Comparison of ENCODE assay signal across 13 cellular contexts in the genomic region with DNA sequence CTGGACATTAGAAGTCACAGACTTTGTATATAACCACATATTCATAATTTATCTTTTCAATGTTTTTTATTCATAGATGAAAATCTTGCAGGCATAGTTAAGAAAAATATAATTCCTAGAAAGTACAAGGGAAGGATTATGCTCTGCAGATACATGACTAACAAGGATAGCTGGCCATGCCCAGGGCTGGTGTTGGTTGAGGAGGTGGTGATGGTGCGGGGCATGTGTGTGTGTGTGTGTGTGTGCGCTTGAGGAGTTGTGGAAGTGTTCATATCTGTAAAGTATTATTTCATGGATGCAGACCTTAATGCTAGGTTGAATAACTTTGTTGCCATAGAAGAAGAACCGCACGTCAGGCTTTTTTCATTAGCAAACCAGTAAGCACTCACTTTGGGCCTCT. TPM values are rescaled to one million over a fixed set of nuclear protein-coding genes. Genes with fewer than 3 reads are reported as not detected.
DNase-seq lines count a peak whose midpoint lies in the region; ATAC-seq and TF ChIP-seq lines count a peak whose summit lies in the region.
"Had no signal": no experiment of that assay in that cellular context is flagged by ENCODE, and none has a peak within 500 bp of the region (broad histone marks: within the 10 kb centered on the region; RNA-seq: fewer than 3 reads in every experiment).

No MANE protein-coding gene starts in this region.

- H4K91ac ChIP-seq in trophoblast cell (ENCODE audit: low read depth, low read length) = no peak overlapping the region

- H4K8ac ChIP-seq in trophoblast cell (ENCODE audit: low read depth, low read length) = no peak overlapping the region

- DNase-seq in fibroblast of villous mesenchyme (ENCODE audit: low read depth) (peak; percentile 36), trophoblast cell (no peak), KG1 (lab: John Stamatoyannopoulos, UW) (no peak), dermis blood vessel endothelial cell (no peak)
- DNase-seq: activated T-cell treated with anti-CD3 and anti-CD28 coated beads, Interleukin-2, amount 50 U/mL, for 4 hours; DND-41; effector memory CD8-positive, alpha-beta T cell; stimulated activated CD4-positive, alpha-beta T cell treated with anti-CD3 and anti-CD28 coated beads, Interleukin-2, amount 100 ng/mL, for 48 hours; T1000 had no signal

- peaks cover 0 to 20% (median 0%) of the 10 kb centered on the region in 11 experiments; a peak in 4 of 22 replicates for H4K20me1 ChIP-seq in BLaER1 treated with 17β-estradiol and CSF1 and Interleukin-3, amounts not matched to agents 10 nM and 100 nM
- no peaks in the 10 kb centered on the region for H4K20me1 ChIP-seq in OCI-LY1 (ENCODE audit: insufficient read depth, low read length)

- H3K79me2 ChIP-seq in OCI-LY1 (ENCODE audit: insufficient read depth, low read length) (no peaks in the 10 kb centered on the region), trophoblast cell (ENCODE audit: control insufficient read depth, insufficient read depth, low read length, poor library complexity) (peaks cover 11% of the 10 kb centered on the region)

- H3K9me2 ChIP-seq in OCI-LY1 (ENCODE audit: low read depth, low read length) = no peaks in the 10 kb centered on the region

- no peak overlapping the region for H2BK5ac ChIP-seq in trophoblast cell (ENCODE audit: low read depth, low read length, poor library complexity)

- H3K23ac ChIP-seq in trophoblast cell (ENCODE audit: low read length) = no peak overlapping the region

- H3K4ac ChIP-seq in trophoblast cell (ENCODE audit: low read depth, low read length) = no peak overlapping the region

- H2BK12ac ChIP-seq in trophoblast cell (ENCODE audit: low read length) = no peak overlapping the region

- H2AK5ac ChIP-seq in trophoblast cell (ENCODE audit: low read length) = no peak overlapping the region

- ATAC-seq in HG03565 (IDR thresholded peaks at IDR 0.05; ENCODE audit: unreplicated experiment) = no peak
- no peak for ATAC-seq in HG03108 (IDR thresholded peaks at IDR 0.05; ENCODE audit: unreplicated experiment)
- ATAC-seq: activated T-cell treated with anti-CD3 and anti-CD28 coated beads, Interleukin-2, amount 50 U/mL, for 4 hours; effector memory CD8-positive, alpha-beta T cell had no signal

- peaks cover 23 to 49% (median 31%) of the 10 kb centered on the region in 10 experiments for H3K4me1 ChIP-seq in BLaER1 treated with 17β-estradiol and CSF1 and Interleukin-3, amounts not matched to agents 10 nM and 100 nM
- H3K4me1 ChIP-seq in OCI-LY1 (ENCODE audit: insufficient read depth, low read length, severe bottlenecking) = peaks cover 69% of the 10 kb centered on the region
- H3K4me1 ChIP-seq in trophoblast cell (ENCODE audit: control insufficient read depth in 1 of 2, insufficient read depth in 2 of 2, low read length in 2 of 2) = peaks cover 18 to 24% of the 10 kb centered on the region in 2 experiments

- H3K27me3 ChIP-seq in BLaER1 treated with 17β-estradiol and CSF1 and Interleukin-3, amounts not matched to agents 10 nM and 100 nM = peaks cover 28 to 51% (median 35%) of the 10 kb centered on the region in 11 experiments
- H3K27me3 ChIP-seq in OCI-LY1 (ENCODE audit: insufficient read depth, low read length) (no peaks in the 10 kb centered on the region), trophoblast cell (ENCODE audit: insufficient read depth, low read length) (no peaks in the 10 kb centered on the region)

- peak overlapping the region; percentile 90 to 99 (median 95); a peak in 15 of 22 replicates for H3K4me2 ChIP-seq in BLaER1 treated with 17β-estradiol and CSF1 and Interleukin-3, amounts not matched to agents 10 nM and 100 nM
- H3K4me2 ChIP-seq in OCI-LY1 (ENCODE audit: low read length) = no peak overlapping the region
- H3K4me2 ChIP-seq in trophoblast cell (ENCODE audit: low read length) = peak overlapping the region; percentile 72

- H3K79me1 ChIP-seq in trophoblast cell (ENCODE audit: low read length) = peaks cover 11% of the 10 kb centered on the region

- peak overlapping the region in 2 of 10 experiments; percentile 75 to 82; a peak in 4 of 20 replicates for H3K4me3 ChIP-seq in BLaER1 treated with 17β-estradiol and CSF1 and Interleukin-3, amounts not matched to agents 10 nM and 100 nM
- no peak overlapping the region for H3K4me3 ChIP-seq in OCI-LY1 (ENCODE audit: low read depth, low read length, poor library complexity, severe bottlenecking)
- H3K4me3 ChIP-seq in fibroblast of villous mesenchyme (ENCODE audit: low read depth, low read length) = peak overlapping the region; percentile 93
- peak overlapping the region; percentile 61 for H3K4me3 ChIP-seq in trophoblast cell (ENCODE audit: low read depth, low read length)

- no peak overlapping the region for H4K12ac ChIP-seq in trophoblast cell (ENCODE audit: low read depth, low read length)

- no peak overlapping the region for H3K18ac ChIP-seq in trophoblast cell (ENCODE audit: low read length)

- no peak for TF ChIP-seq CTCF in OCI-LY1 (IDR thresholded peaks at IDR 0.05; ENCODE audit: low read length)
- no peak for TF ChIP-seq CTCF in fibroblast of villous mesenchyme (IDR thresholded peaks at IDR 0.05; ENCODE audit: insufficient read depth, low read depth, low read length)

- no peak overlapping the region for H2BK120ac ChIP-seq in trophoblast cell (ENCODE audit: insufficient read depth, low read length, poor library complexity)

- no peak overlapping the region for H2AFZ ChIP-seq in OCI-LY1 (ENCODE audit: low read length)
- no peak overlapping the region for H2AFZ ChIP-seq in trophoblast cell (ENCODE audit: insufficient read depth, low read length, poor library complexity)

- H3F3A ChIP-seq in OCI-LY1 (ENCODE audit: insufficient read depth, low read length) = no peaks in the 10 kb centered on the region

- 0 out of 22 replicates have a peak, but pooled peaks cover 0 to 2% (median 0%) of the 10 kb centered on the region in 11 experiments for H3K36me3 ChIP-seq in BLaER1 treated with 17β-estradiol and CSF1 and Interleukin-3, amounts not matched to agents 10 nM and 100 nM
- H3K36me3 ChIP-seq in OCI-LY1 (ENCODE audit: insufficient read depth, low read length) (0 out of 2 replicates have a peak, but pooled peaks cover 1% of the 10 kb centered on the region), trophoblast cell (ENCODE audit: control insufficient read depth in 1 of 2, insufficient read depth in 2 of 2, low read length in 2 of 2) (peaks cover 21 to 33% of the 10 kb centered on the region in 2 experiments)

- no CpG with 5 or more reads among the region's 4 CpGs for WGBS in trophoblast cell (ENCODE audit: extremely low coverage, insufficient coverage, insufficient read length)

- H3K9ac ChIP-seq in BLaER1 treated with 17β-estradiol and CSF1 and Interleukin-3, amounts not matched to agents 10 nM and 100 nM = no peak overlapping the region
- H3K9ac ChIP-seq in OCI-LY1 (ENCODE audit: low read length) (no peak overlapping the region), trophoblast cell (ENCODE audit: low read length) (no peak overlapping the region)

- no peak overlapping the region for H3K14ac ChIP-seq in trophoblast cell (ENCODE audit: low read length)

- no peak overlapping the region for H3K27ac ChIP-seq in BLaER1 treated with 17β-estradiol and CSF1 and Interleukin-3, amounts not matched to agents 10 nM and 100 nM
- H3K27ac ChIP-seq in OCI-LY1 (ENCODE audit: low read depth, low read length, poor library complexity, severe bottlenecking) = peak overlapping the region; percentile 85
- H3K27ac ChIP-seq in trophoblast cell (ENCODE audit: low read depth, low read length) = no peak overlapping the region

- 0 out of 22 replicates have a peak, but pooled peaks cover 0 to 2% (median 0%) of the 10 kb centered on the region in 11 experiments for H3K9me3 ChIP-seq in BLaER1 treated with 17β-estradiol and CSF1 and Interleukin-3, amounts not matched to agents 10 nM and 100 nM (replicated peaks in 1 of 11)
- 0 out of 2 replicates have a peak, but pooled peaks cover under 1% of the 10 kb centered on the region for H3K9me3 ChIP-seq in OCI-LY1 (ENCODE audit: low read length)
- H3K9me3 ChIP-seq in trophoblast cell (ENCODE audit: insufficient read depth, low read depth, low read length) = peaks cover 1% of the 10 kb centered on the region

RNA-seq across cellular contexts. Expression of a gene that starts 1.3 kb away (rescaled TPM):
- 102 and 279 TPM in 2 replicates for total RNA-seq in fibroblast of villous mesenchyme
- 62.7 and 63.6 TPM in 2 replicates for polyA plus RNA-seq in trophoblast cell (2013)
- 1.0 and 3.6 TPM in 2 replicates for total RNA-seq in dermis blood vessel endothelial cell

Comparison
In these comparisons a context has a peak if more than half of its experiments do, and no peak if none do; other contexts are left out.
1. RNA of a gene that starts 1.3 kb away (total RNA-seq): 102 to 279 TPM in fibroblast of villous mesenchyme; 1.0 to 3.6 TPM in dermis blood vessel endothelial cell; every median in the first group is over 10 times any median in the second.